In genomic region chr12:68067762-68068376, GRCh38 we compare ENCODE assay signal across 13 cellular contexts.
DNase-seq lines count a peak whose midpoint lies in the region; ATAC-seq, FAIRE-seq and TF ChIP-seq lines count a peak whose summit lies in the region.
"Had no signal": no experiment of that assay in that cellular context is flagged by ENCODE, and none has a peak within 500 bp of the region (broad histone marks: within the 10 kb centered on the region; RNA-seq: fewer than 3 reads in every experiment).

No MANE protein-coding gene starts in this region.

- CTCF ChIA-PET in HEK293 (lab: Yijun Ruan, JAX) = interaction anchor here (1.5 to 1.7 kb wide), 2 partner anchors 46 to 249 kb away, joined by 3 to 7 read pairs; no protein-coding TSS in a partner anchor

- no peak for FAIRE-seq in keratinocyte (lab: Jason Lieb, UNC)
- FAIRE-seq in GM12891 (lab: Jason Lieb, UNC) = no peak

- no peaks in the 10 kb centered on the region for H3K36me3 ChIP-seq in DND-41 (ENCODE audit: insufficient read depth, low read length)
- no peaks in the 10 kb centered on the region for H3K36me3 ChIP-seq in HEK293 (ENCODE audit: control insufficient read depth in 2 of 2, insufficient read depth in 1 of 2, low read length in 2 of 2)
- H3K36me3 ChIP-seq in keratinocyte (ENCODE audit: control insufficient read depth in 2 of 2, extremely low read depth in 1 of 2, insufficient read depth in 2 of 2, low read length in 2 of 2) = no peaks in the 10 kb centered on the region
- H3K36me3 ChIP-seq: SJSA1, thoracic aorta had no signal

- peaks cover 26 to 46% of the 10 kb centered on the region in 2 donors for H3K4me1 Mint-ChIP-seq in immature natural killer cell
- H3K4me1 Mint-ChIP-seq: brain had no signal

- no peaks in the 10 kb centered on the region for H3K27me3 ChIP-seq in DND-41 (ENCODE audit: insufficient read depth, low read length, poor library complexity)
- peaks cover 10% of the 10 kb centered on the region for H3K27me3 ChIP-seq in keratinocyte (ENCODE audit: control insufficient read depth, extremely low read depth, insufficient read depth, low read length)
- H3K27me3 ChIP-seq: SJSA1 had no signal

- TF ChIP-seq POLR2A in GM12891 (IDR thresholded peaks at IDR 0.05; ENCODE audit: low read depth, low read length) = no peak

- peaks cover 0 to 6% (median 2%) of the 10 kb centered on the region in 3 donors for H3K27me3 Mint-ChIP-seq in immature natural killer cell (ENCODE audit: low read depth in 3 of 3)

- no peak overlapping the region for H3K4me2 ChIP-seq in DND-41 (ENCODE audit: insufficient read depth, low read length)
- no peak overlapping the region for H3K4me2 ChIP-seq in keratinocyte (ENCODE audit: control insufficient read depth, extremely low read depth, insufficient read depth, low read depth, low read length)

- peaks cover 5 to 16% (median 10%) of the 10 kb centered on the region in 6 donors for H3K9me3 Mint-ChIP-seq in immature natural killer cell

- peak; percentile 52 for TF ChIP-seq CTCF in DND-41 (IDR thresholded peaks at IDR 0.05; ENCODE audit: borderline replicate concordance, extremely low read depth, low read length, poor library complexity, severe bottlenecking)
- TF ChIP-seq CTCF in HEK293 (tag by site-specific recombination; IDR thresholded peaks at IDR 0.05) = no peak
- peak; percentile 60 for TF ChIP-seq CTCF in VCaP (conservative IDR thresholded peaks at IDR 0.05)
- TF ChIP-seq CTCF in keratinocyte (optimal IDR thresholded peaks at IDR 0.05 in 1 of 3, IDR thresholded peaks at IDR 0.05 in 1 of 3, conservative IDR thresholded peaks at IDR 0.05 in 1 of 3; ENCODE audit: extremely low read depth in 1 of 3, insufficient read depth in 2 of 3, low read length in 3 of 3) = peak; percentile 52 to 71 (median 53)

- H3K27ac Mint-ChIP-seq in immature natural killer cell = peak overlapping the region in 2 of 6 donors; percentile 6 to 36
- H3K27ac Mint-ChIP-seq: activated CD8-positive, alpha-beta memory T cell treated with anti-CD3 and anti-CD28 coated beads, Interleukin-2, amount 10 ng/mL, durations not matched to agents 7 days and 5 days; brain had no signal

- H3K4me1 ChIP-seq in DND-41 (ENCODE audit: insufficient read depth, low read length) (no peaks in the 10 kb centered on the region), HEK293 (ENCODE audit: control insufficient read depth, insufficient read depth, low read length) (no peaks in the 10 kb centered on the region), keratinocyte (ENCODE audit: control insufficient read depth, extremely low read depth, insufficient read depth, low read length) (no peaks in the 10 kb centered on the region)
- H3K4me1 ChIP-seq: SJSA1 had no signal

- H3K79me2 ChIP-seq in DND-41 (ENCODE audit: insufficient read depth, low read length) (no peaks in the 10 kb centered on the region), keratinocyte (ENCODE audit: control insufficient read depth, insufficient read depth, low read length) (no peaks in the 10 kb centered on the region)

- DNase-seq in DND-41 (no peak), keratinocyte (ENCODE audit: low read depth, low spot score) (no peak), GM12891 (ENCODE audit: insufficient read length, low spot score) (no peak), immature natural killer cell (no peak)
- DNase-seq: activated CD8-positive, alpha-beta memory T cell treated with anti-CD3 and anti-CD28 coated beads, Interleukin-2, amount 10 ng/mL, durations not matched to agents 7 days and 5 days; head of caudate nucleus; NCI-H187 had no signal

- H3K27ac ChIP-seq in DND-41 (ENCODE audit: low read length) (no peak overlapping the region), HEK293 (ENCODE audit: extremely low read depth, low read depth, low read length) (no peak overlapping the region), VCaP (no peak overlapping the region), keratinocyte (ENCODE audit: control insufficient read depth, insufficient read depth, low read length) (no peak overlapping the region)
- H3K27ac ChIP-seq: SJSA1, thoracic aorta had no signal

- H3K9me3 ChIP-seq in DND-41 (ENCODE audit: insufficient read depth, low read length, severe bottlenecking) = peaks cover 11% of the 10 kb centered on the region
- 0 out of 2 replicates have a peak, but pooled peaks cover 3% of the 10 kb centered on the region for H3K9me3 ChIP-seq in HEK293 (ENCODE audit: control insufficient read depth, insufficient read depth, low read depth, low read length)
- no peaks in the 10 kb centered on the region for H3K9me3 ChIP-seq in keratinocyte (ENCODE audit: control insufficient read depth, low read depth, low read length)
- H3K9me3 ChIP-seq: SJSA1, thoracic aorta had no signal

- no peak for ATAC-seq in DND-41 (ENCODE audit: insufficient read depth, low read depth)
- no peak for ATAC-seq in GM19324 (IDR thresholded peaks at IDR 0.05; ENCODE audit: low FRiP score, unreplicated experiment)
- ATAC-seq: activated CD8-positive, alpha-beta memory T cell treated with anti-CD3 and anti-CD28 coated beads, Interleukin-2, amount 10 ng/mL, durations not matched to agents 7 days and 5 days had no signal

- no peak overlapping the region for H3K4me3 Mint-ChIP-seq in immature natural killer cell
- H3K4me3 Mint-ChIP-seq: activated CD8-positive, alpha-beta memory T cell treated with anti-CD3 and anti-CD28 coated beads, Interleukin-2, amount 10 ng/mL, durations not matched to agents 7 days and 5 days; brain had no signal

- dilution Hi-C loops in keratinocyte (cut with MboI; ENCODE audit: extremely low pct_ligation_motif_present, low sequenced_read_pairs) = no loop called here

- no peaks in the 10 kb centered on the region for H4K20me1 ChIP-seq in DND-41 (ENCODE audit: insufficient read depth, low read length)
- H4K20me1 ChIP-seq in keratinocyte (ENCODE audit: control insufficient read depth, extremely low read depth, insufficient read depth, low read length) = no peaks in the 10 kb centered on the region

- H3K9me1 ChIP-seq in keratinocyte (ENCODE audit: control insufficient read depth, extremely low read depth, insufficient read depth, low read length) = no peaks in the 10 kb centered on the region

- no peak overlapping the region for H2AFZ ChIP-seq in DND-41 (ENCODE audit: low read depth, low read length)
- no peak overlapping the region for H2AFZ ChIP-seq in keratinocyte (ENCODE audit: control insufficient read depth, low read length)

- H3K9ac ChIP-seq in DND-41 (ENCODE audit: low read depth, low read length) (no peak overlapping the region), keratinocyte (ENCODE audit: control insufficient read depth, extremely low read depth, insufficient read depth, low read length) (no peak overlapping the region)

- H3K4me3 ChIP-seq in DND-41 (ENCODE audit: low read depth in 1 of 2, low read length in 2 of 2) = no peak overlapping the region
- no peak overlapping the region for H3K4me3 ChIP-seq in HEK293 (ENCODE audit: low read depth, low read length)
- no peak overlapping the region for H3K4me3 ChIP-seq in keratinocyte (ENCODE audit: control insufficient read depth in 2 of 3, extremely low read depth in 1 of 3, insufficient read depth in 2 of 3, low read depth in 1 of 3, low read length in 3 of 3)
- H3K4me3 ChIP-seq: SJSA1, thoracic aorta had no signal

- peaks cover 14 to 16% (median 15%) of the 10 kb centered on the region in 3 donors for H3K36me3 Mint-ChIP-seq in immature natural killer cell
- H3K36me3 Mint-ChIP-seq: brain had no signal

- POLR2A ChIA-PET in HEK293 (lab: Yijun Ruan, JAX) = no interaction called here

TF ChIP-seq in HEK293, 187 proteins besides CTCF, POLR2A, EP300 and RAD21 (continues in another document):
- TF ChIP-seq ZNF48 (tag by site-specific recombination; IDR thresholded peaks at IDR 0.05) = no peak
- no peak for TF ChIP-seq ZNF610 (tag by site-specific recombination; IDR thresholded peaks at IDR 0.05; ENCODE audit: borderline replicate concordance)
- peak; percentile 96 for TF ChIP-seq ZNF155 (tag by site-specific recombination; IDR thresholded peaks at IDR 0.05)
- no peak for TF ChIP-seq ZNF664 (tag by site-specific recombination; IDR thresholded peaks at IDR 0.05)
- TF ChIP-seq SCRT2 (tag by site-specific recombination; IDR thresholded peaks at IDR 0.05) = 0 out of 2 replicates have a peak, but pooled peaks have one; percentile 26
- no peak for TF ChIP-seq ZNF521 (tag by site-specific recombination; IDR thresholded peaks at IDR 0.05)
- TF ChIP-seq ZNF629 (tag by site-specific recombination; IDR thresholded peaks at IDR 0.05) = no peak
- no peak for TF ChIP-seq ZNF221 (tag by site-specific recombination; IDR thresholded peaks at IDR 0.05; ENCODE audit: borderline replicate concordance)
- TF ChIP-seq ZNF133 (tag by site-specific recombination; IDR thresholded peaks at IDR 0.05) = no peak
- TF ChIP-seq ZNF169 (tag by site-specific recombination; IDR thresholded peaks at IDR 0.05) = no peak

TF ChIP-seq in GM12891, 5 proteins besides CTCF, POLR2A, EP300 and RAD21:
- no peak for TF ChIP-seq TAF1 (IDR thresholded peaks at IDR 0.05; ENCODE audit: low read depth, low read length)
- TF ChIP-seq POU2F2 (IDR thresholded peaks at IDR 0.05; ENCODE audit: low read depth, low read length) = no peak
- TF ChIP-seq POLR2AphosphoS5 (IDR thresholded peaks at IDR 0.05; ENCODE audit: low read depth, low read length) = no peak
- TF ChIP-seq PAX5 (IDR thresholded peaks at IDR 0.05; ENCODE audit: insufficient read depth, low read length, severe bottlenecking) = no peak
- TF ChIP-seq SPI1 (IDR thresholded peaks at IDR 0.05; ENCODE audit: low read depth, low read length) = no peak
